Comparison of ENCODE assay signal across 14 cellular contexts in genomic region chr10:8331387-8331786, GRCh38.
DNase-seq lines count a peak whose midpoint lies in the region; ATAC-seq, FAIRE-seq and TF ChIP-seq lines count a peak whose summit lies in the region.
"Had no signal": no experiment of that assay in that cellular context is flagged by ENCODE, and none has a peak within 500 bp of the region (broad histone marks: within the 10 kb centered on the region; RNA-seq: fewer than 3 reads in every experiment).

No MANE protein-coding gene starts in this region.

- H3K4me3 Mint-ChIP-seq in activated naive CD4-positive, alpha-beta T cell treated with anti-CD3 and anti-CD28 coated beads for 36 hours: peak overlapping the region; percentile 75
- peak overlapping the region; percentile 85 for H3K4me3 Mint-ChIP-seq in activated CD4-positive, alpha-beta memory T cell treated with anti-CD3 and anti-CD28 coated beads, Interleukin-2, amount 10 ng/mL, durations not matched to agents 7 days and 5 days
- H3K4me3 Mint-ChIP-seq: memory B cell had no signal

- H3K4me3 ChIP-seq in bronchial epithelial cell (ENCODE audit: low read depth, low read length): no peak overlapping the region

- H3K27me3 ChIP-seq in bronchial epithelial cell (ENCODE audit: control insufficient read depth, insufficient read depth, low read length): no peaks in the 10 kb centered on the region
- H3K27me3 ChIP-seq: ascending aorta, foreskin keratinocyte had no signal

- peak; percentile 13 for FAIRE-seq in bronchial epithelial cell (lab: Jason Lieb, UNC)

- TF ChIP-seq CTCF in bronchial epithelial cell (IDR thresholded peaks at IDR 0.05; ENCODE audit: insufficient read depth, low read length, severe bottlenecking): no peak

- POLR2A ChIA-PET in activated CD4-positive, alpha-beta memory T cell treated with anti-CD3 and anti-CD28 coated beads, Interleukin-2, amount 10 ng/mL, durations not matched to agents 7 days and 5 days (lab: Charles Lee): interaction anchor here (0.9 to 6.0 kb wide), 27 partner anchors 10 to 543 kb away, joined by 3 to 84 read pairs (median 8); partner anchors contain the start of genes ATP5F1C, GATA3, KIN and TAF3

- no peak overlapping the region for H3K27ac Mint-ChIP-seq in activated naive CD4-positive, alpha-beta T cell treated with anti-CD3 and anti-CD28 coated beads for 36 hours
- H3K27ac Mint-ChIP-seq in activated CD4-positive, alpha-beta memory T cell treated with anti-CD3 and anti-CD28 coated beads, Interleukin-2, amount 10 ng/mL, durations not matched to agents 7 days and 5 days: peak overlapping the region; percentile 95
- H3K27ac Mint-ChIP-seq: memory B cell had no signal

- DNase-seq in activated naive CD4-positive, alpha-beta T cell treated with anti-CD3 and anti-CD28 coated beads for 36 hours: no peak
- no peak for DNase-seq in activated naive CD4-positive, alpha-beta T cell (lab: John Stamatoyannopoulos, UW)
- DNase-seq in activated CD4-positive, alpha-beta memory T cell treated with anti-CD3 and anti-CD28 coated beads, Interleukin-2, amount 10 ng/mL, durations not matched to agents 7 days and 5 days: peak; percentile 50
- DNase-seq in bronchial epithelial cell (ENCODE audit: low read depth) (no peak), MV-4-11 (lab: John Stamatoyannopoulos, UW) (no peak), NCI-H2227 treated with DMSO at 0.1 percent for 48 hours (lab: John Stamatoyannopoulos, UW) (no peak)
- peak; percentile 16 for DNase-seq in stimulated activated naive CD4-positive, alpha-beta T cell treated with Interleukin-2 at 50 U/mL for 16 hours (lab: John Stamatoyannopoulos, UW)
- DNase-seq: NCI-H2171 treated with DMSO at 0.1 percent for 48 hours, upper lobe of left lung had no signal

- H3K36me3 ChIP-seq in bronchial epithelial cell (ENCODE audit: control insufficient read depth, insufficient read depth, low read length): no peaks in the 10 kb centered on the region
- H3K36me3 ChIP-seq: ascending aorta, upper lobe of left lung had no signal

- peaks cover 24% of the 10 kb centered on the region for H3K4me1 Mint-ChIP-seq in activated naive CD4-positive, alpha-beta T cell treated with anti-CD3 and anti-CD28 coated beads for 36 hours (ENCODE audit: low read depth)
- H3K4me1 Mint-ChIP-seq in activated CD4-positive, alpha-beta memory T cell treated with anti-CD3 and anti-CD28 coated beads, Interleukin-2, amount 10 ng/mL, durations not matched to agents 7 days and 5 days: peaks cover 80% of the 10 kb centered on the region

- ATAC-seq in HG02623 (IDR thresholded peaks at IDR 0.05; ENCODE audit: unreplicated experiment): no peak
- ATAC-seq: HCT116 had no signal

- CTCF ChIA-PET in activated naive CD4-positive, alpha-beta T cell treated with anti-CD3 and anti-CD28 coated beads for 36 hours (lab: Charles Lee): interaction anchor here (0.6 to 1.0 kb wide), 3 partner anchors 12 to 271 kb away, joined by 3 to 5 read pairs (median 3); no protein-coding TSS in a partner anchor
- CTCF ChIA-PET in activated CD4-positive, alpha-beta memory T cell treated with anti-CD3 and anti-CD28 coated beads, Interleukin-2, amount 10 ng/mL, durations not matched to agents 7 days and 5 days (lab: Charles Lee): interaction anchor here (0.7 to 2.6 kb wide), 5 partner anchors 29 to 279 kb away, joined by 4 to 11 read pairs (median 8); partner anchors contain the start of gene GATA3

- intact Hi-C loops in activated naive CD4-positive, alpha-beta T cell treated with anti-CD3 and anti-CD28 coated beads for 36 hours (cut with micrococcal nuclease): loop anchor here (5.0 kb wide), 2 partner anchors 79 to 199 kb away; no protein-coding TSS in a partner anchor

- H3K36me3 Mint-ChIP-seq in activated naive CD4-positive, alpha-beta T cell treated with anti-CD3 and anti-CD28 coated beads for 36 hours (ENCODE audit: low read depth): no peaks in the 10 kb centered on the region
- H3K36me3 Mint-ChIP-seq in activated CD4-positive, alpha-beta memory T cell treated with anti-CD3 and anti-CD28 coated beads, Interleukin-2, amount 10 ng/mL, durations not matched to agents 7 days and 5 days (ENCODE audit: low read depth): peaks cover 16% of the 10 kb centered on the region
- H3K36me3 Mint-ChIP-seq: memory B cell had no signal

- no peaks in the 10 kb centered on the region for H3K9me3 Mint-ChIP-seq in activated naive CD4-positive, alpha-beta T cell treated with anti-CD3 and anti-CD28 coated beads for 36 hours
- H3K9me3 Mint-ChIP-seq in activated CD4-positive, alpha-beta memory T cell treated with anti-CD3 and anti-CD28 coated beads, Interleukin-2, amount 10 ng/mL, durations not matched to agents 7 days and 5 days: no peaks in the 10 kb centered on the region

- H3K27me3 Mint-ChIP-seq in activated naive CD4-positive, alpha-beta T cell treated with anti-CD3 and anti-CD28 coated beads for 36 hours (ENCODE audit: low read depth): peaks cover 17% of the 10 kb centered on the region
- no peaks in the 10 kb centered on the region for H3K27me3 Mint-ChIP-seq in activated CD4-positive, alpha-beta memory T cell treated with anti-CD3 and anti-CD28 coated beads, Interleukin-2, amount 10 ng/mL, durations not matched to agents 7 days and 5 days

Comparison
In these comparisons a context has a peak if more than half of its experiments do, and no peak if none do; other contexts are left out.
1. DNase-seq: peak in activated CD4-positive, alpha-beta memory T cell treated with anti-CD3 and anti-CD28 coated beads, Interleukin-2, amount 10 ng/mL, durations not matched to agents 7 days and 5 days (single experiment) and stimulated activated naive CD4-positive, alpha-beta T cell treated with Interleukin-2 at 50 U/mL for 16 hours (single experiment); none in activated naive CD4-positive, alpha-beta T cell treated with anti-CD3 and anti-CD28 coated beads for 36 hours (single experiment), activated naive CD4-positive, alpha-beta T cell (0 of 4), bronchial epithelial cell (single experiment), MV-4-11 (single experiment) and NCI-H2227 treated with DMSO at 0.1 percent for 48 hours (single experiment).